1 cellular context compared by ENCODE assay signal in genomic region chr6:26026833-26027490, GRCh38.
TF ChIP-seq lines count a peak whose summit lies in the region.

No MANE protein-coding gene starts in this region.

TF ChIP-seq in HepG2, 621 proteins besides CTCF, POLR2A, EP300 and RAD21 (continued from another document and continues in another):
- 0 out of 2 replicates have a peak, but pooled peaks have one; percentile 68 for TF ChIP-seq AKAP8 (CRISPR knock-in tag; IDR thresholded peaks at IDR 0.05)
- TF ChIP-seq, protein P1, sequence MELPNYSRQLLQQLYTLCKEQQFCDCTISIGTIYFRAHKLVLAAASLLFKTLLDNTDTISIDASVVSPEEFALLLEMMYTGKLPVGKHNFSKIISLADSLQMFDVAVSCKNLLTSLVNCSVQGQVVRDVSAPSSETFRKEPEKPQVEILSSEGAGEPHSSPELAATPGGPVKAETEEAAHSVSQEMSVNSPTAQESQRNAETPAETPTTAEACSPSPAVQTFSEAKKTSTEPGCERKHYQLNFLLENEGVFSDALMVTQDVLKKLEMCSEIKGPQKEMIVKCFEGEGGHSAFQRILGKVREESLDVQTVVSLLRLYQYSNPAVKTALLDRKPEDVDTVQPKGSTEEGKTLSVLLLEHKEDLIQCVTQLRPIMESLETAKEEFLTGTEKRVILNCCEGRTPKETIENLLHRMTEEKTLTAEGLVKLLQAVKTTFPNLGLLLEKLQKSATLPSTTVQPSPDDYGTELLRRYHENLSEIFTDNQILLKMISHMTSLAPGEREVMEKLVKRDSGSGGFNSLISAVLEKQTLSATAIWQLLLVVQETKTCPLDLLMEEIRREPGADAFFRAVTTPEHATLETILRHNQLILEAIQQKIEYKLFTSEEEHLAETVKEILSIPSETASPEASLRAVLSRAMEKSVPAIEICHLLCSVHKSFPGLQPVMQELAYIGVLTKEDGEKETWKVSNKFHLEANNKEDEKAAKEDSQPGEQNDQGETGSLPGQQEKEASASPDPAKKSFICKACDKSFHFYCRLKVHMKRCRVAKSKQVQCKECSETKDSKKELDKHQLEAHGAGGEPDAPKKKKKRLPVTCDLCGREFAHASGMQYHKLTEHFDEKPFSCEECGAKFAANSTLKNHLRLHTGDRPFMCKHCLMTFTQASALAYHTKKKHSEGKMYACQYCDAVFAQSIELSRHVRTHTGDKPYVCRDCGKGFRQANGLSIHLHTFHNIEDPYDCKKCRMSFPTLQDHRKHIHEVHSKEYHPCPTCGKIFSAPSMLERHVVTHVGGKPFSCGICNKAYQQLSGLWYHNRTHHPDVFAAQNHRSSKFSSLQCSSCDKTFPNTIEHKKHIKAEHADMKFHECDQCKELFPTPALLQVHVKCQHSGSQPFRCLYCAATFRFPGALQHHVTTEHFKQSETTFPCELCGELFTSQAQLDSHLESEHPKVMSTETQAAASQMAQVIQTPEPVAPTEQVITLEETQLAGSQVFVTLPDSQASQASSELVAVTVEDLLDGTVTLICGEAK (IDR thresholded peaks at IDR 0.05), result no peak
- TF ChIP-seq, protein P1 (CRISPR knock-in tag; IDR thresholded peaks at IDR 0.05), result peak; percentile 91
- TF ChIP-seq MEIS2 (CRISPR knock-in tag; IDR thresholded peaks at IDR 0.05), result peak; percentile 87; the same call in 1 of the 2 replicates
- peak; percentile 83 for TF ChIP-seq JUNB (CRISPR knock-in tag; IDR thresholded peaks at IDR 0.05; ENCODE audit: borderline replicate concordance)
- TF ChIP-seq PLSCR1 (CRISPR knock-in tag; IDR thresholded peaks at IDR 0.05; ENCODE audit: borderline replicate concordance), result no peak
- peak; percentile 93 for TF ChIP-seq ZSCAN5A (CRISPR knock-in tag; IDR thresholded peaks at IDR 0.05; ENCODE audit: borderline replicate concordance)
- peak; percentile 81; the same call in 1 of the 2 replicates for TF ChIP-seq PRMT3 (CRISPR knock-in tag; IDR thresholded peaks at IDR 0.05; ENCODE audit: borderline replicate concordance, low read depth)
- no peak for TF ChIP-seq NBN (conservative IDR thresholded peaks at IDR 0.05)
- TF ChIP-seq SMARCC2 (IDR thresholded peaks at IDR 0.05), result no peak
- TF ChIP-seq, protein P2, sequence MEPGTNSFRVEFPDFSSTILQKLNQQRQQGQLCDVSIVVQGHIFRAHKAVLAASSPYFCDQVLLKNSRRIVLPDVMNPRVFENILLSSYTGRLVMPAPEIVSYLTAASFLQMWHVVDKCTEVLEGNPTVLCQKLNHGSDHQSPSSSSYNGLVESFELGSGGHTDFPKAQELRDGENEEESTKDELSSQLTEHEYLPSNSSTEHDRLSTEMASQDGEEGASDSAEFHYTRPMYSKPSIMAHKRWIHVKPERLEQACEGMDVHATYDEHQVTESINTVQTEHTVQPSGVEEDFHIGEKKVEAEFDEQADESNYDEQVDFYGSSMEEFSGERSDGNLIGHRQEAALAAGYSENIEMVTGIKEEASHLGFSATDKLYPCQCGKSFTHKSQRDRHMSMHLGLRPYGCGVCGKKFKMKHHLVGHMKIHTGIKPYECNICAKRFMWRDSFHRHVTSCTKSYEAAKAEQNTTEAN (CRISPR knock-in tag; conservative IDR thresholded peaks at IDR 0.05), result no peak
- TF ChIP-seq ZBTB7A (CRISPR knock-in tag; IDR thresholded peaks at IDR 0.05), result peak; percentile 79
- TF ChIP-seq, protein P3, sequence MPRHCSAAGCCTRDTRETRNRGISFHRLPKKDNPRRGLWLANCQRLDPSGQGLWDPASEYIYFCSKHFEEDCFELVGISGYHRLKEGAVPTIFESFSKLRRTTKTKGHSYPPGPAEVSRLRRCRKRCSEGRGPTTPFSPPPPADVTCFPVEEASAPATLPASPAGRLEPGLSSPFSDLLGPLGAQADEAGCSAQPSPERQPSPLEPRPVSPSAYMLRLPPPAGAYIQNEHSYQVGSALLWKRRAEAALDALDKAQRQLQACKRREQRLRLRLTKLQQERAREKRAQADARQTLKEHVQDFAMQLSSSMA (CRISPR knock-in tag; IDR thresholded peaks at IDR 0.05), result peak; percentile 95
- peak; percentile 67 for TF ChIP-seq GABPB1 (CRISPR knock-in tag; IDR thresholded peaks at IDR 0.05)
- TF ChIP-seq NAIF1 (CRISPR knock-in tag; IDR thresholded peaks at IDR 0.05; ENCODE audit: borderline replicate concordance), result peak; percentile 88
- TF ChIP-seq FOXK1 (CRISPR knock-in tag; IDR thresholded peaks at IDR 0.05; ENCODE audit: borderline replicate concordance, low read depth), result peak; percentile 84; the same call in 1 of the 2 replicates
- TF ChIP-seq NR0B2 (CRISPR knock-in tag; IDR thresholded peaks at IDR 0.05), result peak; percentile 93
- TF ChIP-seq DRAP1 (CRISPR knock-in tag; IDR thresholded peaks at IDR 0.05), result peak; percentile 88
- peak; percentile 93 for TF ChIP-seq ZNF441 (CRISPR knock-in tag; IDR thresholded peaks at IDR 0.05; ENCODE audit: borderline replicate concordance)
- no peak; the same call in 1 of the 2 replicates for TF ChIP-seq ZNF569 (CRISPR knock-in tag; IDR thresholded peaks at IDR 0.05; ENCODE audit: borderline replicate concordance)
- peak; percentile 81; the same call in 1 of the 2 replicates for TF ChIP-seq PAF1 (CRISPR knock-in tag; IDR thresholded peaks at IDR 0.05)
- TF ChIP-seq MNT (IDR thresholded peaks at IDR 0.05), result peak; percentile 24; the same call in 1 of the 2 replicates
- peak; percentile 95 for TF ChIP-seq ZNF430 (CRISPR knock-in tag; IDR thresholded peaks at IDR 0.05)
- peak; percentile 35; the same call in 1 of the 2 replicates for TF ChIP-seq ZNF317 (CRISPR knock-in tag; IDR thresholded peaks at IDR 0.05)
- peak; percentile 88; the same call in 1 of the 2 replicates for TF ChIP-seq ZSCAN20 (CRISPR knock-in tag; IDR thresholded peaks at IDR 0.05; ENCODE audit: borderline replicate concordance)
- peak; percentile 70; the same call in 1 of the 2 replicates for TF ChIP-seq ZNF329 (CRISPR knock-in tag; IDR thresholded peaks at IDR 0.05; ENCODE audit: low read depth)
- TF ChIP-seq, protein P4, sequence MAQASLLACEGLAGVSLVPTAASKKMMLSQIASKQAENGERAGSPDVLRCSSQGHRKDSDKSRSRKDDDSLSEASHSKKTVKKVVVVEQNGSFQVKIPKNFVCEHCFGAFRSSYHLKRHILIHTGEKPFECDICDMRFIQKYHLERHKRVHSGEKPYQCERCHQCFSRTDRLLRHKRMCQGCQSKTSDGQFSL (CRISPR knock-in tag; IDR thresholded peaks at IDR 0.05), result peak; percentile 71; the same call in 1 of the 2 replicates
- 0 out of 2 replicates have a peak, but pooled peaks have one; percentile 68 for TF ChIP-seq ATF6 (CRISPR knock-in tag; conservative IDR thresholded peaks at IDR 0.05)
- TF ChIP-seq, protein P5, sequence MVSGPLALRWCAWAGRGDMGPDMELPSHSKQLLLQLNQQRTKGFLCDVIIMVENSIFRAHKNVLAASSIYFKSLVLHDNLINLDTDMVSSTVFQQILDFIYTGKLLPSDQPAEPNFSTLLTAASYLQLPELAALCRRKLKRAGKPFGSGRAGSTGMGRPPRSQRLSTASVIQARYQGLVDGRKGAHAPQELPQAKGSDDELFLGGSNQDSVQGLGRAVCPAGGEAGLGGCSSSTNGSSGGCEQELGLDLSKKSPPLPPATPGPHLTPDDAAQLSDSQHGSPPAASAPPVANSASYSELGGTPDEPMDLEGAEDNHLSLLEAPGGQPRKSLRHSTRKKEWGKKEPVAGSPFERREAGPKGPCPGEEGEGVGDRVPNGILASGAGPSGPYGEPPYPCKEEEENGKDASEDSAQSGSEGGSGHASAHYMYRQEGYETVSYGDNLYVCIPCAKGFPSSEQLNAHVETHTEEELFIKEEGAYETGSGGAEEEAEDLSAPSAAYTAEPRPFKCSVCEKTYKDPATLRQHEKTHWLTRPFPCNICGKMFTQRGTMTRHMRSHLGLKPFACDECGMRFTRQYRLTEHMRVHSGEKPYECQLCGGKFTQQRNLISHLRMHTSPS (CRISPR knock-in tag; IDR thresholded peaks at IDR 0.05; ENCODE audit: low read depth), result peak; percentile 45; the same call in 1 of the 2 replicates
- TF ChIP-seq ZNF44 (CRISPR knock-in tag; IDR thresholded peaks at IDR 0.05), result peak; percentile 91
- peak; percentile 97 for TF ChIP-seq HNRNPL (IDR thresholded peaks at IDR 0.05; ENCODE audit: low read depth, low read length)
